In the genomic region with DNA sequence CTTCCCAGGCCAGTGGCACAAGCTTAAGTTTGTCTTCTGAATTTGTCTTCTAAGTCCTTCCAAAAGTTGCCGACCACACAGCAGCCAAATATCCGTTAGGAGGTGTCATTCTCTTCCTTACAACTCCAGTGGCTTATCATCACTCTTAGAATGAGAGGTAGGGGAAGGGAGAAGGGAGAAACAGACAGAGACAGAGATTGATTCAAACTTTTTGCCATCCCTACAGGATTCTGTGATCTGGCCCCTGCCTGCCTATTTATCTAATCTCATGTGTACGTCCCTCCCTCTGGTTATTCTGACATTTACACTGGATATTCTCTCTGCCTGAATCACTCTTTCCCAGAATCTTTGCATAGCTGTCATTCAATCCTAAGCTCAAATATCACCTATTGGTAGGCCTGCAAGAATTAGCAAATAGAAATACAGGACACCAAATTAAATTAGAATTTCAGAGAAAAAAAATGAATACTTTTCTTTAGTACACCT, we compare ENCODE assay signal across 9 cellular contexts. TPM values are rescaled to one million over a fixed set of nuclear protein-coding genes. Genes with fewer than 3 reads are reported as not detected.
DNase-seq lines count a peak whose midpoint lies in the region; ATAC-seq and TF ChIP-seq lines count a peak whose summit lies in the region.
"Had no signal": no experiment of that assay in that cellular context is flagged by ENCODE, and none has a peak within 500 bp of the region (broad histone marks: within the 10 kb centered on the region; RNA-seq: fewer than 3 reads in every experiment).

No MANE protein-coding gene starts in this region.

- TF ChIP-seq CTCF in astrocyte of the cerebellum (IDR thresholded peaks at IDR 0.05; ENCODE audit: low read depth, low read length, missing control alignments) (no peak), liver (IDR thresholded peaks at IDR 0.05; ENCODE audit: low read depth, low read length, missing input control) (no peak), transverse colon (IDR thresholded peaks at IDR 0.05) (no peak), GM13977 (IDR thresholded peaks at IDR 0.05; ENCODE audit: extremely low read depth, insufficient read depth, missing control alignments) (no peak)

- peak overlapping the region; percentile 96 for H3K4me3 ChIP-seq in astrocyte of the cerebellum (ENCODE audit: low read depth, low read length)
- H3K4me3 ChIP-seq in liver (ENCODE audit: low read depth in 1 of 3, low read length in 3 of 3), result peak overlapping the region; percentile 75 to 100 (median 97)
- H3K4me3 ChIP-seq in transverse colon, result peak overlapping the region in 3 of 4 donors; percentile 49 to 75 (median 62)

- no peaks in the 10 kb centered on the region for H3K9me3 ChIP-seq in liver (ENCODE audit: control insufficient read depth in 4 of 4, low read length in 3 of 4)
- H3K9me3 ChIP-seq in transverse colon, result no peaks in the 10 kb centered on the region

- peak overlapping the region; percentile 97 for H3K27ac Mint-ChIP-seq in activated CD4-positive, alpha-beta T cell treated with anti-CD3 and anti-CD28 coated beads, Interleukin-2, amount 10 ng/mL, durations not matched to agents 7 days and 5 days

- H3K4me1 Mint-ChIP-seq in activated CD4-positive, alpha-beta T cell treated with anti-CD3 and anti-CD28 coated beads, Interleukin-2, amount 10 ng/mL, durations not matched to agents 7 days and 5 days, result peaks cover 25% of the 10 kb centered on the region

- H3K36me3 ChIP-seq in liver (ENCODE audit: control insufficient read depth in 4 of 4, insufficient read depth in 3 of 4, low read depth in 1 of 4, low read length in 3 of 4), result peaks cover 0 to 15% (median 10%) of the 10 kb centered on the region in 4 donors
- H3K36me3 ChIP-seq in transverse colon, result peaks cover 0 to 14% (median 7%) of the 10 kb centered on the region in 4 donors

- TF ChIP-seq EP300 in transverse colon (IDR thresholded peaks at IDR 0.05; ENCODE audit: low read depth), result no peak

- DNase-seq in activated CD4-positive, alpha-beta T cell treated with anti-CD3 and anti-CD28 coated beads, Interleukin-2, amount 10 ng/mL, durations not matched to agents 7 days and 5 days, result no peak
- no peak for DNase-seq in activated CD4-positive, alpha-beta T cell treated with anti-CD3 and anti-CD28 coated beads, Interleukin-2, amount 50 U/mL, for 48 hours
- DNase-seq in astrocyte of the cerebellum (ENCODE audit: low read depth) (no peak), transverse colon (no peak), sciatic nerve (ENCODE audit: low spot score) (no peak), GM13977 (ENCODE audit: low spot score) (no peak)

- 2% methylated on average over 3 of the region's 3 CpGs for WGBS in liver
- 0% methylated on average over 3 of the region's 3 CpGs; no CpG with 5 or more reads in 1 of the 2 donors for WGBS in transverse colon (ENCODE audit: low coverage in 1 of 2), 2 donors

- CTCF ChIA-PET in activated CD4-positive, alpha-beta T cell treated with anti-CD3 and anti-CD28 coated beads, Interleukin-2, amount 10 ng/mL, durations not matched to agents 7 days and 5 days (lab: Charles Lee), result interaction anchor here (1.0 to 1.8 kb wide), 4 partner anchors 81 to 263 kb away, joined by 3 to 10 read pairs (median 4); a partner anchor contains a TSS

- intact Hi-C loops in transverse colon (cut with DNase I; ENCODE audit: low total_unique reads), result no loop called here
- intact Hi-C loops in sciatic nerve (cut with DNase I), result no loop called here

- H3K4me3 Mint-ChIP-seq in activated CD4-positive, alpha-beta T cell treated with anti-CD3 and anti-CD28 coated beads, Interleukin-2, amount 10 ng/mL, durations not matched to agents 7 days and 5 days, result peak overlapping the region; percentile 96

- no peak for TF ChIP-seq POLR2A in transverse colon (IDR thresholded peaks at IDR 0.05)

- H3K36me3 Mint-ChIP-seq in activated CD4-positive, alpha-beta T cell treated with anti-CD3 and anti-CD28 coated beads, Interleukin-2, amount 10 ng/mL, durations not matched to agents 7 days and 5 days (ENCODE audit: low read depth), result peaks cover 14% of the 10 kb centered on the region

- peak in 1 of 2 donors; percentile 2 for TF ChIP-seq RAD21 in liver (IDR thresholded peaks at IDR 0.05)

- H3K9me3 Mint-ChIP-seq in activated CD4-positive, alpha-beta T cell treated with anti-CD3 and anti-CD28 coated beads, Interleukin-2, amount 10 ng/mL, durations not matched to agents 7 days and 5 days, result no peaks in the 10 kb centered on the region

- in situ Hi-C loops in astrocyte of the cerebellum (cut with HindIII; ENCODE audit: low sequenced_read_pairs) (no loop called here), transverse colon (cut with MboI; ENCODE audit: low pct_ligation_motif_present in 1 of 4, low pct_unique_long_range_greater_than_20kb in 1 of 4, low sequenced_read_pairs in 3 of 4) (loop anchor here in 2 of 4 donors (5.0 to 10.0 kb wide), 3 partner anchors 81 to 259 kb away; a partner anchor contains a TSS), GM13977 (cut with MboI; ENCODE audit: low pct_unique_long_range_greater_than_20kb, low sequenced_read_pairs, unreplicated experiment) (no loop called here)

- H3K9ac ChIP-seq in liver (ENCODE audit: low read depth in 1 of 2, low read length in 2 of 2), result peak overlapping the region in 1 of 2 donors; percentile 32

- H3K4me1 ChIP-seq in liver (ENCODE audit: control insufficient read depth in 4 of 4, insufficient read depth in 4 of 4, low read length in 3 of 4) (peaks cover 4 to 19% (median 18%) of the 10 kb centered on the region in 4 donors), transverse colon (peaks cover 14 to 19% (median 14%) of the 10 kb centered on the region in 4 donors)

- ATAC-seq in sciatic nerve, result no peak
- no peak for ATAC-seq in HG02852 (IDR thresholded peaks at IDR 0.05; ENCODE audit: unreplicated experiment)

- H3K27ac ChIP-seq in liver (ENCODE audit: low read depth in 1 of 2, low read length in 2 of 2) (peak overlapping the region; percentile 72 to 84), transverse colon (peak overlapping the region; percentile 81 to 89 (median 85))

- H3K27me3 ChIP-seq in liver (ENCODE audit: control insufficient read depth in 4 of 4, insufficient read depth in 4 of 4, low read length in 3 of 4) (no peaks in the 10 kb centered on the region), transverse colon (no peaks in the 10 kb centered on the region)

- peaks cover 7% of the 10 kb centered on the region for H3K27me3 Mint-ChIP-seq in activated CD4-positive, alpha-beta T cell treated with anti-CD3 and anti-CD28 coated beads, Interleukin-2, amount 10 ng/mL, durations not matched to agents 7 days and 5 days

- POLR2A ChIA-PET in activated CD4-positive, alpha-beta T cell treated with anti-CD3 and anti-CD28 coated beads, Interleukin-2, amount 10 ng/mL, durations not matched to agents 7 days and 5 days (lab: Charles Lee), result no interaction called here

TF ChIP-seq in liver, 16 proteins besides CTCF, POLR2A, EP300 and RAD21:
- TF ChIP-seq SP1 (IDR thresholded peaks at IDR 0.05) (no peak), GABPA (IDR thresholded peaks at IDR 0.05 in 1 of 2, conservative IDR thresholded peaks at IDR 0.05 in 1 of 2) (peak in 1 of 2 donors; percentile 13), FOXA1 (IDR thresholded peaks at IDR 0.05) (no peak), HNF4A (conservative IDR thresholded peaks at IDR 0.05) (no peak)
TF ChIP-seq in liver: peak in this region for 1.

RNA-seq across cellular contexts. Expression of a gene that starts 0.5 kb away (rescaled TPM):
- 10 to 100 TPM; 51.4 to 58.1 TPM for total RNA-seq in activated CD4-positive, alpha-beta T cell treated with anti-CD3 and anti-CD28 coated beads, Interleukin-2, amount 10 ng/mL, durations not matched to agents 7 days and 5 days
- total RNA-seq in liver, result 10 to 100 TPM; 27.6 to 29.2 TPM
- 10 to 100 TPM; 14.8 to 15.0 TPM for polyA plus RNA-seq in liver
- 10 to 100 TPM; 33.5 to 58.4 (median 43.0) TPM for total RNA-seq in transverse colon
- total RNA-seq in sciatic nerve, result 34.0 TPM

RNA-seq across cellular contexts. Expression of a gene that starts 38.5 kb away (rescaled TPM):
- not detected for total RNA-seq in activated CD4-positive, alpha-beta T cell treated with anti-CD3 and anti-CD28 coated beads, Interleukin-2, amount 10 ng/mL, durations not matched to agents 7 days and 5 days
- total RNA-seq in liver (under 1 TPM; 0.08 to 0.14 TPM), transverse colon (10 to 100 TPM in 1 of 4 donors, 1 to 10 TPM in 1, under 1 TPM in 2; 0.40 to 11.6 (median 1.2) TPM), sciatic nerve (0.13 TPM)
- polyA plus RNA-seq in liver, result under 1 TPM in 1 of 2 donors, not detected in 1; 0.06 TPM
- total RNA-seq: T-helper 1 cell treated with Interleukin-12 subunit alpha and Interleukin-12 subunit beta and Interleukin-4 antibody, amounts not matched to agents 30 ng/mL and 1 ng/mL, for 36 hours had no signal

RNA-seq across cellular contexts. Expression of a gene that starts 39.5 kb away (rescaled TPM):
- under 1 TPM; 0.40 to 0.47 TPM for total RNA-seq in activated CD4-positive, alpha-beta T cell treated with anti-CD3 and anti-CD28 coated beads, Interleukin-2, amount 10 ng/mL, durations not matched to agents 7 days and 5 days
- total RNA-seq in liver (1 to 10 TPM; 1.5 to 3.1 TPM), transverse colon (1 to 10 TPM in 3 of 4 donors, not detected in 1; 1.6 to 6.6 (median 3.7) TPM), sciatic nerve (11.5 TPM)
- polyA plus RNA-seq in liver, result 1 to 10 TPM; 5.2 to 8.6 TPM
- total RNA-seq: T-helper 1 cell treated with Interleukin-12 subunit alpha and Interleukin-12 subunit beta and Interleukin-4 antibody, amounts not matched to agents 30 ng/mL and 1 ng/mL, for 36 hours had no signal

RNA-seq across cellular contexts. Expression of a gene that starts 42.1 kb away (rescaled TPM):
- total RNA-seq in activated CD4-positive, alpha-beta T cell treated with anti-CD3 and anti-CD28 coated beads, Interleukin-2, amount 10 ng/mL, durations not matched to agents 7 days and 5 days, result 10 to 100 TPM; 27.0 to 27.6 TPM
- 1 to 10 TPM; 7.9 to 9.7 TPM for total RNA-seq in liver
- polyA plus RNA-seq in liver, result 1 to 10 TPM; 1.8 to 2.8 TPM
- total RNA-seq in transverse colon, result 100 to 1,000 TPM in 1 of 4 donors, 10 to 100 TPM in 2, 1 to 10 TPM in 1; 9.0 to 175 (median 18.6) TPM
- total RNA-seq in sciatic nerve, result 17.3 TPM
